Comparison of ENCODE assay signal across 8 cellular contexts in the genomic region with DNA sequence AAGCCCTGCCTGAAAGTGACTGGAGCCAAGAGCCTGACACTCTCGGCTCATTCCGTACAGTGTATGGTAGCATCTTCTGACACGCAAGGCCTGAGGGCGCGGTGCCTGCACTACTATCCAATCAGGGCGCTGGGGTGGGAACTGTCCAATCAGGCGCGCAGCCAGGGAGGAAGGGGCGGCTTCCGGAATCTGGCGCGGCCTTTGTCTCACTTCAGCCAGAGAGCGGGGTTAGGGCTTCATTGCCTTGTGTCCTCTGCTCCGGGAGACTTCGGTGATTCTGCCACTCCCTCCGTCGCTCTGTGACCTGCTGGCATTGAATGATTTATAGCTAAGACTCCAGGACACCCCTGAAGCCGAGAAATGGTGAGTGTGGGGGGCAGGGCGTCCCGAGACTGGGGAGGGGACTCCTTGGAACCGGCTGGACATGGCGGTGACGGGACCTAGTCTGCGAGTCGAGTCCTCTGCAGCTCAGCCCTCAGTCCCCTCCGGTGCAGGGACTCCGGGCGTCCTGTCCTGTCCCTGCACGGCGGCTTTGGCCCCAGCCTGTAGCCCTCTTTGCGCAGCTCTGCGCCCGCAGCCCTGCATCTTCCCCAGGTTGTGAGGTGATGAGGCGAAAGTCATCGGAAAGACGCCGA.
DNase-seq lines count a peak whose midpoint lies in the region; ATAC-seq and TF ChIP-seq lines count a peak whose summit lies in the region.
"Not testable (repeated sequence)": the region's sequence is repeated elsewhere in the genome, so short reads cannot be mapped to it uniquely, and the experiment has no call there.

No MANE protein-coding gene starts in this region.

- peaks cover 25% of the 10 kb centered on the region for H3K4me1 Mint-ChIP-seq in T-helper 1 cell treated with Interleukin-12 subunit alpha and Interleukin-12 subunit beta and Interleukin-4 antibody, amounts not matched to agents 30 μg/mL and 1 μg/mL, for 36 hours (ENCODE audit: low read depth)
- not testable (repeated sequence) for H3K4me1 Mint-ChIP-seq in progenitor cell of endocrine pancreas (ENCODE audit: low read depth)

- H3K36me3 Mint-ChIP-seq in T-helper 1 cell treated with Interleukin-12 subunit alpha and Interleukin-12 subunit beta and Interleukin-4 antibody, amounts not matched to agents 30 μg/mL and 1 μg/mL, for 36 hours (ENCODE audit: low read depth); progenitor cell of endocrine pancreas (ENCODE audit: insufficient read depth): not testable (repeated sequence)

- H3K27ac Mint-ChIP-seq in T-helper 1 cell treated with Interleukin-12 subunit alpha and Interleukin-12 subunit beta and Interleukin-4 antibody, amounts not matched to agents 30 μg/mL and 1 μg/mL, for 36 hours: peak overlapping the region; percentile 91
- H3K27ac Mint-ChIP-seq in progenitor cell of endocrine pancreas: peak overlapping the region; percentile 99

- H3K9me3 ChIP-seq in left ventricle myocardium inferior (replicated peaks); upper lobe of right lung: not testable (repeated sequence)

- in situ Hi-C loops in GM13977 (cut with MboI; ENCODE audit: low pct_unique_long_range_greater_than_20kb, low sequenced_read_pairs, unreplicated experiment): not testable (repeated sequence)

- ATAC-seq in HG02840 (IDR thresholded peaks at IDR 0.05; ENCODE audit: low FRiP score, unreplicated experiment) (peak; percentile 100), upper lobe of right lung (peak; percentile 99)

- DNase-seq in GM13977 (ENCODE audit: low spot score): peak; percentile 67
- peak; percentile 74 for DNase-seq in NCI-H1436 (lab: John Stamatoyannopoulos, UW)
- peak; percentile 82 for DNase-seq in amniotic stem cell (lab: John Stamatoyannopoulos, UW)
- peak; percentile 91 for DNase-seq in left ventricle myocardium inferior
- DNase-seq in progenitor cell of endocrine pancreas (ENCODE audit: low spot score, unreplicated experiment): peak; percentile 41
- peak; percentile 89 for DNase-seq in upper lobe of right lung

- peak overlapping the region; percentile 93 for H3K4me3 Mint-ChIP-seq in T-helper 1 cell treated with Interleukin-12 subunit alpha and Interleukin-12 subunit beta and Interleukin-4 antibody, amounts not matched to agents 30 μg/mL and 1 μg/mL, for 36 hours
- H3K4me3 Mint-ChIP-seq in progenitor cell of endocrine pancreas (ENCODE audit: low read depth): peak overlapping the region; percentile 90

- H3K27me3 ChIP-seq in left ventricle myocardium inferior (ENCODE audit: low read depth); upper lobe of right lung: not testable (repeated sequence)

- TF ChIP-seq CTCF in GM13977 (IDR thresholded peaks at IDR 0.05; ENCODE audit: extremely low read depth, insufficient read depth, missing control alignments); left ventricle myocardium inferior (IDR thresholded peaks at IDR 0.05; ENCODE audit: borderline replicate concordance); progenitor cell of endocrine pancreas (IDR thresholded peaks at IDR 0.05; ENCODE audit: unreplicated experiment); upper lobe of right lung (IDR thresholded peaks at IDR 0.05): not testable (repeated sequence)

- intact Hi-C loops in left ventricle myocardium inferior (cut with micrococcal nuclease); upper lobe of right lung (cut with DNase I): not testable (repeated sequence)

- H3K4me1 ChIP-seq in left ventricle myocardium inferior, upper lobe of right lung: not testable (repeated sequence)

- H3K36me3 ChIP-seq in left ventricle myocardium inferior, upper lobe of right lung: not testable (repeated sequence)

- H3K27me3 Mint-ChIP-seq in T-helper 1 cell treated with Interleukin-12 subunit alpha and Interleukin-12 subunit beta and Interleukin-4 antibody, amounts not matched to agents 30 μg/mL and 1 μg/mL, for 36 hours (ENCODE audit: low read depth); progenitor cell of endocrine pancreas: not testable (repeated sequence)

- H3K27ac ChIP-seq in left ventricle myocardium inferior (replicated peaks): peak overlapping the region; percentile 50
- H3K27ac ChIP-seq in upper lobe of right lung: not testable (repeated sequence)

- peak overlapping the region; percentile 71 for H3K4me3 ChIP-seq in left ventricle myocardium inferior
- H3K4me3 ChIP-seq in upper lobe of right lung: peak overlapping the region; percentile 58

- not testable (repeated sequence) for H3K9me3 Mint-ChIP-seq in T-helper 1 cell treated with Interleukin-12 subunit alpha and Interleukin-12 subunit beta and Interleukin-4 antibody, amounts not matched to agents 30 μg/mL and 1 μg/mL, for 36 hours
- peaks cover 10% of the 10 kb centered on the region for H3K9me3 Mint-ChIP-seq in progenitor cell of endocrine pancreas (ENCODE audit: low read depth)

Comparison
In these comparisons a context has a peak if more than half of its experiments do, and no peak if none do; other contexts are left out.
1. DNase-seq: peak in every context shown above with its lines; median percentile 91 in left ventricle myocardium inferior; 89 in upper lobe of right lung; 82 in amniotic stem cell; 74 in NCI-H1436; 67 in GM13977; 41 in progenitor cell of endocrine pancreas.